In the genomic region with DNA sequence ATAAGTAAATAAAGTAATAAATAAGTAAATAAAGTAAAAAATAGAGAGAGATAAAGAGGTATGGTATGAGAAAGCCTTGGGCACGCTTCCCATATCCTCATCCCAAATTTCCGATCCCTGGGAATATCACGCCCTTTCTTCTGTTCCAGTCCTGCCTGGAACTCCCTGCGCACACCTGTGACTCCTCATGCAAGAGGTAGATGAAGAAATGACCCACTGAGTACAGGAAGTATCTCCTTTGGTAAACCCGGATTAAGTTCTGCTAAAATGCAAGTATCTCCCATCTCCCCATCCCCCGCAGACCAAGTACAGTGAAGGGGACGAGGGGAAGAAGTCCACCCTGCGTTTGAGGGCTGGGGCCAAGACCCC, we compare ENCODE assay signal across 8 cellular contexts. TPM values are rescaled to one million over a fixed set of nuclear protein-coding genes. Genes with fewer than 3 reads are reported as not detected.
A peak's percentile ranks its signal among the peaks of the same experiment; 100 is the strongest.
DNase-seq lines count a peak whose midpoint lies in the region; ATAC-seq and TF ChIP-seq lines count a peak whose summit lies in the region.

No MANE protein-coding gene starts in this region.

- H3K4me3 ChIP-seq in liver (ENCODE audit: low read depth in 1 of 3, low read length in 3 of 3), result peak overlapping the region; percentile 93 to 97 (median 96)
- H3K4me3 ChIP-seq in upper lobe of right lung, result peak overlapping the region; percentile 97

- 21% methylated on average over 8 of the region's 8 CpGs for WGBS in liver

- H3K27me3 ChIP-seq in liver (ENCODE audit: control insufficient read depth in 4 of 4, insufficient read depth in 4 of 4, low read length in 3 of 4), result no peaks in the 10 kb centered on the region
- no peaks in the 10 kb centered on the region for H3K27me3 ChIP-seq in upper lobe of right lung

- intact Hi-C loops in upper lobe of right lung (cut with DNase I), result no loop called here

- DNase-seq in activated naive CD4-positive, alpha-beta T cell (lab: John Stamatoyannopoulos, UW), result no peak
- DNase-seq in activated naive CD4-positive, alpha-beta T cell treated with anti-CD3 and anti-CD28 coated beads, Interleukin-2, amount 50 U/mL, for 72 hours (ENCODE audit: low spot score in 2 of 2), result no peak
- no peak for DNase-seq in upper lobe of right lung
- no peak for DNase-seq in NOMO-1 treated with DMSO at 0.1 percent for 48 hours (lab: John Stamatoyannopoulos, UW; ENCODE audit: unreplicated experiment)
- no peak for DNase-seq in OCI-M2 (lab: John Stamatoyannopoulos, UW; ENCODE audit: unreplicated experiment)

- H3K4me3 Mint-ChIP-seq in activated naive CD4-positive, alpha-beta T cell treated with anti-CD3 and anti-CD28 coated beads, Interleukin-2, amount 50 U/mL, for 24 hours, result peak overlapping the region; percentile 97

- no peak for TF ChIP-seq RAD21 in liver (IDR thresholded peaks at IDR 0.05)

- peak in 1 of 2 donors; percentile 5 for ATAC-seq in activated naive CD4-positive, alpha-beta T cell treated with anti-CD3 and anti-CD28 coated beads, Interleukin-2, amount 50 U/mL, for 72 hours
- ATAC-seq in upper lobe of right lung (no peak), HG02588 (IDR thresholded peaks at IDR 0.05; ENCODE audit: unreplicated experiment) (no peak)

- peaks cover 0 to 2% (median 0%) of the 10 kb centered on the region in 4 donors for H3K9me3 ChIP-seq in liver (ENCODE audit: control insufficient read depth in 4 of 4, low read length in 3 of 4)
- H3K9me3 ChIP-seq in upper lobe of right lung, result no peaks in the 10 kb centered on the region

- H3K36me3 ChIP-seq in liver (ENCODE audit: control insufficient read depth in 4 of 4, insufficient read depth in 3 of 4, low read depth in 1 of 4, low read length in 3 of 4), result peaks cover 0 to 7% (median under 1%) of the 10 kb centered on the region in 4 donors
- H3K36me3 ChIP-seq in upper lobe of right lung, result peaks cover 9% of the 10 kb centered on the region

- H3K27ac Mint-ChIP-seq in activated naive CD4-positive, alpha-beta T cell treated with anti-CD3 and anti-CD28 coated beads, Interleukin-2, amount 50 U/mL, for 24 hours, result peak overlapping the region; percentile 98
- H3K27ac Mint-ChIP-seq in activated naive CD4-positive, alpha-beta T cell treated with anti-CD3 and anti-CD28 coated beads, Interleukin-2, amount 50 U/mL, for 72 hours, result peak overlapping the region; percentile 84 to 99

- TF ChIP-seq CTCF in liver (IDR thresholded peaks at IDR 0.05; ENCODE audit: low read depth, low read length, missing input control) (no peak), upper lobe of right lung (IDR thresholded peaks at IDR 0.05) (no peak)

- H3K36me3 Mint-ChIP-seq in activated naive CD4-positive, alpha-beta T cell treated with anti-CD3 and anti-CD28 coated beads, Interleukin-2, amount 50 U/mL, for 24 hours, result no peaks in the 10 kb centered on the region
- H3K36me3 Mint-ChIP-seq in activated naive CD4-positive, alpha-beta T cell treated with anti-CD3 and anti-CD28 coated beads, Interleukin-2, amount 50 U/mL, for 72 hours, result peaks cover 7 to 24% of the 10 kb centered on the region in 2 donors

- H3K9me3 Mint-ChIP-seq in activated naive CD4-positive, alpha-beta T cell treated with anti-CD3 and anti-CD28 coated beads, Interleukin-2, amount 50 U/mL, for 24 hours, result no peaks in the 10 kb centered on the region
- H3K9me3 Mint-ChIP-seq in activated naive CD4-positive, alpha-beta T cell treated with anti-CD3 and anti-CD28 coated beads, Interleukin-2, amount 50 U/mL, for 72 hours, result no peaks in the 10 kb centered on the region

- H3K27me3 Mint-ChIP-seq in activated naive CD4-positive, alpha-beta T cell treated with anti-CD3 and anti-CD28 coated beads, Interleukin-2, amount 50 U/mL, for 24 hours, result no peaks in the 10 kb centered on the region

- H3K4me1 ChIP-seq in liver (ENCODE audit: control insufficient read depth in 4 of 4, insufficient read depth in 4 of 4, low read length in 3 of 4) (peaks cover 7 to 19% (median 12%) of the 10 kb centered on the region in 4 donors), upper lobe of right lung (peaks cover 35% of the 10 kb centered on the region)

- H3K27ac ChIP-seq in liver (ENCODE audit: low read depth in 1 of 2, low read length in 2 of 2), result peak overlapping the region; percentile 90 to 96
- H3K27ac ChIP-seq in upper lobe of right lung, result peak overlapping the region; percentile 98

- H3K4me1 Mint-ChIP-seq in activated naive CD4-positive, alpha-beta T cell treated with anti-CD3 and anti-CD28 coated beads, Interleukin-2, amount 50 U/mL, for 24 hours, result peaks cover 42% of the 10 kb centered on the region

- peak overlapping the region in 1 of 2 donors; percentile 86 for H3K9ac ChIP-seq in liver (ENCODE audit: low read depth in 1 of 2, low read length in 2 of 2)

TF ChIP-seq in liver, 16 proteins besides CTCF, POLR2A, EP300 and RAD21:
- TF ChIP-seq, protein P1, sequence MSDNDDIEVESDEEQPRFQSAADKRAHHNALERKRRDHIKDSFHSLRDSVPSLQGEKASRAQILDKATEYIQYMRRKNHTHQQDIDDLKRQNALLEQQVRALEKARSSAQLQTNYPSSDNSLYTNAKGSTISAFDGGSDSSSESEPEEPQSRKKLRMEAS (IDR thresholded peaks at IDR 0.05), result no peak
- no peak for TF ChIP-seq YY1 (IDR thresholded peaks at IDR 0.05)
TF ChIP-seq in liver: peak in this region for 0.

RNA-seq across cellular contexts. Expression of a gene that starts 0.4 kb away (rescaled TPM):
- total RNA-seq in activated naive CD4-positive, alpha-beta T cell treated with anti-CD3 and anti-CD28 coated beads, Interleukin-2, amount 50 U/mL, for 72 hours, result 10 to 100 TPM; 10.8 to 12.5 TPM
- 1 to 10 TPM; 4.5 to 5.8 TPM for total RNA-seq in liver
- polyA plus RNA-seq in liver, result 1 to 10 TPM in 1 of 2 donors, under 1 TPM in 1; 0.92 to 2.1 TPM
- 14.4 TPM for total RNA-seq in upper lobe of right lung

RNA-seq across cellular contexts. Expression of a gene that starts 6.0 kb away (rescaled TPM):
- 1 to 10 TPM; 4.7 to 5.4 TPM for total RNA-seq in activated naive CD4-positive, alpha-beta T cell treated with anti-CD3 and anti-CD28 coated beads, Interleukin-2, amount 50 U/mL, for 72 hours
- total RNA-seq in liver (1 to 10 TPM; 2.5 to 3.8 TPM), upper lobe of right lung (8.5 TPM)
- under 1 TPM in 1 of 2 donors, not detected in 1; 0.20 TPM for polyA plus RNA-seq in liver

RNA-seq across cellular contexts. Expression of a gene that starts 22.3 kb away (rescaled TPM):
- total RNA-seq in activated naive CD4-positive, alpha-beta T cell treated with anti-CD3 and anti-CD28 coated beads, Interleukin-2, amount 50 U/mL, for 72 hours, result 1 to 10 TPM; 1.6 to 5.1 TPM
- total RNA-seq in liver (1 to 10 TPM; 1.2 to 1.8 TPM), upper lobe of right lung (3.3 TPM)
- 1 to 10 TPM in 1 of 2 donors, under 1 TPM in 1; 0.13 to 1.0 TPM for polyA plus RNA-seq in liver
